Comparison of ENCODE assay signal across 12 cellular contexts in genomic region chrX:107713205-107714195, GRCh38.
A peak's percentile ranks its signal among the peaks of the same experiment; 100 is the strongest.
DNase-seq lines count a peak whose midpoint lies in the region; TF ChIP-seq lines count a peak whose summit lies in the region.
"Had no signal": no experiment of that assay in that cellular context is flagged by ENCODE, and none has a peak within 500 bp of the region (broad histone marks: within the 10 kb centered on the region; RNA-seq: fewer than 3 reads in every experiment).

No MANE protein-coding gene starts in this region.

- TF ChIP-seq POLR2A in tibial nerve (IDR thresholded peaks at IDR 0.05), result peak in 1 of 2 donors; percentile 6

- H3K4me1 ChIP-seq in tibial nerve, result peaks cover 0 to 33% (median 11%) of the 10 kb centered on the region in 4 donors
- H3K4me1 ChIP-seq in Caco-2, result peaks cover 4% of the 10 kb centered on the region; the same call in 1 of the 2 replicates

- peak overlapping the region; percentile 92 for H3K27ac Mint-ChIP-seq in activated naive CD4-positive, alpha-beta T cell treated with anti-CD3 and anti-CD28 coated beads, Interleukin-2, amount 50 U/mL, for 24 hours
- no peak overlapping the region for H3K27ac Mint-ChIP-seq in Caco-2 (ENCODE audit: unreplicated experiment)
- H3K27ac Mint-ChIP-seq: activated naive CD4-positive, alpha-beta T cell treated with anti-CD3 and anti-CD28 coated beads, Interleukin-2, amount 10 ng/mL, durations not matched to agents 7 days and 5 days had no signal

- peaks cover 72% of the 10 kb centered on the region for H3K4me1 Mint-ChIP-seq in activated naive CD4-positive, alpha-beta T cell treated with anti-CD3 and anti-CD28 coated beads, Interleukin-2, amount 50 U/mL, for 24 hours
- peaks cover 15% of the 10 kb centered on the region for H3K4me1 Mint-ChIP-seq in Caco-2 (ENCODE audit: low read depth, unreplicated experiment)

- whole genome bisulfite sequencing in tibial nerve, 2 donors, result 63 to 67% methylated on average over 10 to 11 of the region's 11 CpGs

- TF ChIP-seq CTCF in tibial nerve (IDR thresholded peaks at IDR 0.05) (no peak), Caco-2 (IDR thresholded peaks at IDR 0.05; ENCODE audit: insufficient read depth in 1 of 2, low read depth in 1 of 2, low read length in 1 of 2, severe bottlenecking in 1 of 2, unreplicated experiment in 1 of 2) (no peak)

- POLR2A ChIA-PET in Caco-2 (lab: Charles Lee), result no interaction called here

- H3K4me3 ChIP-seq in tibial nerve (peak overlapping the region; percentile 66 to 87 (median 78)), Caco-2 (ENCODE audit: low read depth, low read length) (no peak overlapping the region)
- H3K4me3 ChIP-seq: BLaER1, SJSA1 had no signal

- H3K9me3 ChIP-seq in tibial nerve (no peaks in the 10 kb centered on the region), Caco-2 (no peaks in the 10 kb centered on the region)
- H3K9me3 ChIP-seq: BLaER1, SJSA1 had no signal

- peaks cover 8 to 35% (median 16%) of the 10 kb centered on the region in 3 donors for H3K36me3 ChIP-seq in tibial nerve
- no peaks in the 10 kb centered on the region for H3K36me3 ChIP-seq in Caco-2 (ENCODE audit: control insufficient read depth, insufficient read depth, low read length)

- peak in 1 of 2 donors; percentile 65 for TF ChIP-seq EP300 in tibial nerve (IDR thresholded peaks at IDR 0.05)

- peak overlapping the region; percentile 19 for H3K4me3 Mint-ChIP-seq in activated naive CD4-positive, alpha-beta T cell treated with anti-CD3 and anti-CD28 coated beads, Interleukin-2, amount 50 U/mL, for 24 hours
- no peak overlapping the region for H3K4me3 Mint-ChIP-seq in Caco-2 (ENCODE audit: unreplicated experiment)

- intact Hi-C loops in Caco-2 (cut with micrococcal nuclease; ENCODE audit: unreplicated experiment), result no loop called here

- no peaks in the 10 kb centered on the region for H3K27me3 Mint-ChIP-seq in activated naive CD4-positive, alpha-beta T cell treated with anti-CD3 and anti-CD28 coated beads, Interleukin-2, amount 50 U/mL, for 24 hours
- H3K27me3 Mint-ChIP-seq in Caco-2 (ENCODE audit: insufficient read depth, unreplicated experiment), result no peaks in the 10 kb centered on the region

- H3K36me3 Mint-ChIP-seq in activated naive CD4-positive, alpha-beta T cell treated with anti-CD3 and anti-CD28 coated beads, Interleukin-2, amount 50 U/mL, for 24 hours, result peaks cover 5% of the 10 kb centered on the region
- peaks cover 6% of the 10 kb centered on the region for H3K36me3 Mint-ChIP-seq in Caco-2 (ENCODE audit: insufficient read depth, unreplicated experiment)

- no peaks in the 10 kb centered on the region for H3K9me3 Mint-ChIP-seq in activated naive CD4-positive, alpha-beta T cell treated with anti-CD3 and anti-CD28 coated beads, Interleukin-2, amount 50 U/mL, for 24 hours
- H3K9me3 Mint-ChIP-seq in Caco-2 (ENCODE audit: unreplicated experiment), result no peaks in the 10 kb centered on the region
- H3K9me3 Mint-ChIP-seq: activated naive CD4-positive, alpha-beta T cell treated with anti-CD3 and anti-CD28 coated beads, Interleukin-2, amount 10 ng/mL, durations not matched to agents 7 days and 5 days had no signal

- DNase-seq in activated naive CD4-positive, alpha-beta T cell (lab: John Stamatoyannopoulos, UW), result no peak
- peak; percentile 86 for DNase-seq in cerebellar cortex (ENCODE audit: low spot score)
- peak; percentile 55 for DNase-seq in mesenteric fat pad (ENCODE audit: low spot score)
- no peak for DNase-seq in tibial nerve (ENCODE audit: low spot score in 2 of 2)
- no peak for DNase-seq in NCI-H1694 (lab: John Stamatoyannopoulos, UW)
- DNase-seq in Caco-2, result no peak
- DNase-seq in NCI-H1930 (lab: John Stamatoyannopoulos, UW), result no peak
- DNase-seq: activated naive CD4-positive, alpha-beta T cell treated with anti-CD3 and anti-CD28 coated beads, Interleukin-2, amount 10 ng/mL, durations not matched to agents 7 days and 5 days; NCI-H1105 had no signal

- BruUV-seq in Caco-2 (replicated peaks; lab: Mats Ljungman, UMichigan), result no TSS peak

- H3K27me3 ChIP-seq in tibial nerve, result peaks cover 0 to 32% of the 10 kb centered on the region in 2 donors
- H3K27me3 ChIP-seq in Caco-2 (replicated peaks; ENCODE audit: control insufficient read depth, insufficient read depth, low read length), result no peaks in the 10 kb centered on the region
- H3K27me3 ChIP-seq: SJSA1 had no signal

- peak overlapping the region; percentile 97 to 99 (median 98) for H3K27ac ChIP-seq in tibial nerve
- H3K27ac ChIP-seq: BLaER1, SJSA1 had no signal

- CTCF ChIA-PET in Caco-2 (lab: Charles Lee), result no interaction called here

Comparison
In these comparisons a context has a peak if more than half of its experiments do, and no peak if none do; other contexts are left out.
1. DNase-seq: peak in cerebellar cortex (single experiment) and mesenteric fat pad (single experiment); none in activated naive CD4-positive, alpha-beta T cell (0 of 4), tibial nerve (0 of 2), NCI-H1694 (single experiment), Caco-2 (0 of 2) and NCI-H1930 (0 of 2).